Comparison of ENCODE assay signal across 15 cellular contexts in genomic region chr20:43040427-43040826, GRCh38.
DNase-seq lines count a peak whose midpoint lies in the region; ATAC-seq and TF ChIP-seq lines count a peak whose summit lies in the region.
"Had no signal": no experiment of that assay in that cellular context is flagged by ENCODE, and none has a peak within 500 bp of the region (broad histone marks: within the 10 kb centered on the region; RNA-seq: fewer than 3 reads in every experiment).

No MANE protein-coding gene starts in this region.

- H3K27ac ChIP-seq in PC-3 (ENCODE audit: low read length), result no peak overlapping the region
- H3K27ac ChIP-seq: BLaER1, sigmoid colon had no signal

- intact Hi-C loops in PC-3 (cut with micrococcal nuclease), result no loop called here

- H2AFZ ChIP-seq in PC-3 (ENCODE audit: low read length), result no peak overlapping the region

- no peaks in the 10 kb centered on the region for H3K4me1 Mint-ChIP-seq in endothelial cell (ENCODE audit: unreplicated experiment)
- no peaks in the 10 kb centered on the region for H3K4me1 Mint-ChIP-seq in T-cell
- H3K4me1 Mint-ChIP-seq: activated CD8-positive, alpha-beta memory T cell treated with anti-CD3 and anti-CD28 coated beads, Interleukin-2, amount 10 ng/mL, durations not matched to agents 7 days and 5 days; activated naive CD8-positive, alpha-beta T cell treated with anti-CD3 and anti-CD28 coated beads for 36 hours; T-helper 17 cell had no signal

- no peaks in the 10 kb centered on the region for H3K4me1 ChIP-seq in PC-3 (ENCODE audit: insufficient read depth, low read length)
- H3K4me1 ChIP-seq: BLaER1, sigmoid colon had no signal

- H3K27me3 Mint-ChIP-seq in endothelial cell (ENCODE audit: unreplicated experiment) (peaks cover 2% of the 10 kb centered on the region), T-cell (peaks cover 0 to 8% of the 10 kb centered on the region in 2 donors)
- H3K27me3 Mint-ChIP-seq: activated CD8-positive, alpha-beta memory T cell treated with anti-CD3 and anti-CD28 coated beads, Interleukin-2, amount 10 ng/mL, durations not matched to agents 7 days and 5 days; T-helper 17 cell had no signal

- H3K9me3 Mint-ChIP-seq in endothelial cell (ENCODE audit: unreplicated experiment) (peaks cover 26% of the 10 kb centered on the region), T-cell (peaks cover 0 to 5% (median 4%) of the 10 kb centered on the region in 3 donors)
- H3K9me3 Mint-ChIP-seq: activated naive CD8-positive, alpha-beta T cell treated with anti-CD3 and anti-CD28 coated beads for 36 hours had no signal

- CTCF ChIA-PET in PC-3 (lab: Charles Lee) (no interaction called here), T-cell (lab: Charles Lee) (no interaction called here)

- no peaks in the 10 kb centered on the region for H4K20me1 ChIP-seq in PC-3 (ENCODE audit: low read length)
- H4K20me1 ChIP-seq: BLaER1 had no signal

- no peaks in the 10 kb centered on the region for H3K9me2 ChIP-seq in PC-3 (replicated peaks; ENCODE audit: low read length)

- no peak overlapping the region for H3K4me2 ChIP-seq in PC-3 (ENCODE audit: low read length)
- H3K4me2 ChIP-seq: BLaER1 had no signal

- in situ Hi-C loops in Caki2 (cut with HindIII; ENCODE audit: low pct_unique_long_range_greater_than_20kb, low sequenced_read_pairs), result no loop called here

- H3K79me2 ChIP-seq in PC-3 (ENCODE audit: low read length), result no peaks in the 10 kb centered on the region

- POLR2A ChIA-PET in PC-3 (lab: Charles Lee; ENCODE audit: unreplicated experiment) (no interaction called here), T-cell (lab: Charles Lee) (no interaction called here)

- H3K4me3 Mint-ChIP-seq in endothelial cell (ENCODE audit: unreplicated experiment) (no peak overlapping the region), T-cell (no peak overlapping the region)
- H3K4me3 Mint-ChIP-seq: activated CD8-positive, alpha-beta memory T cell treated with anti-CD3 and anti-CD28 coated beads, Interleukin-2, amount 10 ng/mL, durations not matched to agents 7 days and 5 days; activated naive CD8-positive, alpha-beta T cell treated with anti-CD3 and anti-CD28 coated beads for 36 hours; T-helper 17 cell had no signal

- H3K36me3 ChIP-seq in PC-3 (ENCODE audit: low read depth, low read length), result no peaks in the 10 kb centered on the region
- H3K36me3 ChIP-seq: BLaER1, sigmoid colon had no signal

- H3K36me3 Mint-ChIP-seq in endothelial cell (ENCODE audit: low read depth, unreplicated experiment), result no peaks in the 10 kb centered on the region
- H3K36me3 Mint-ChIP-seq in T-cell, result no peaks in the 10 kb centered on the region
- H3K36me3 Mint-ChIP-seq: activated CD8-positive, alpha-beta memory T cell treated with anti-CD3 and anti-CD28 coated beads, Interleukin-2, amount 10 ng/mL, durations not matched to agents 7 days and 5 days; activated naive CD8-positive, alpha-beta T cell treated with anti-CD3 and anti-CD28 coated beads for 36 hours had no signal

- H3K4me3 ChIP-seq in PC-3 (ENCODE audit: low read length), result no peak overlapping the region
- H3K4me3 ChIP-seq: BLaER1, sigmoid colon had no signal

- TF ChIP-seq CTCF in PC-3 (conservative IDR thresholded peaks at IDR 0.05; ENCODE audit: low read depth, low read length), result no peak
- TF ChIP-seq CTCF in endothelial cell (IDR thresholded peaks at IDR 0.05; ENCODE audit: unreplicated experiment), result no peak

- H3K27ac Mint-ChIP-seq in endothelial cell (ENCODE audit: unreplicated experiment) (no peak overlapping the region), T-cell (no peak overlapping the region)
- H3K27ac Mint-ChIP-seq: activated CD8-positive, alpha-beta memory T cell treated with anti-CD3 and anti-CD28 coated beads, Interleukin-2, amount 10 ng/mL, durations not matched to agents 7 days and 5 days; activated naive CD8-positive, alpha-beta T cell treated with anti-CD3 and anti-CD28 coated beads for 36 hours; T-helper 17 cell had no signal

- H3F3A ChIP-seq in PC-3 (ENCODE audit: low read length, unreplicated experiment), result no peaks in the 10 kb centered on the region

- no TSS peak for BruUV-seq in PC-3 (replicated peaks; lab: Mats Ljungman, UMichigan)

- DNase-seq in Caki2 (ENCODE audit: low read depth) (peak; percentile 31), HT-29 (ENCODE audit: low spot score) (peak; percentile 68), PC-3 (peak; percentile 19), endothelial cell (ENCODE audit: low spot score) (peak; percentile 18), inferior parietal cortex (ENCODE audit: extremely low spot score) (no peak), T-cell (no peak)
- DNase-seq in activated naive CD4-positive, alpha-beta T cell treated with Interleukin-2 at 50 U/mL for 16 hours, result no peak
- DNase-seq: activated CD8-positive, alpha-beta memory T cell treated with anti-CD3 and anti-CD28 coated beads, Interleukin-2, amount 10 ng/mL, durations not matched to agents 7 days and 5 days; activated naive CD8-positive, alpha-beta T cell treated with anti-CD3 and anti-CD28 coated beads for 36 hours; NCI-H1930; NCI-H82; sigmoid colon; T-helper 17 cell had no signal

- H3K9me3 ChIP-seq in PC-3 (ENCODE audit: low read length), result no peaks in the 10 kb centered on the region; the same call in 1 of the 2 replicates
- H3K9me3 ChIP-seq: BLaER1, sigmoid colon had no signal

- H3K27me3 ChIP-seq in PC-3 (ENCODE audit: low read length), result no peaks in the 10 kb centered on the region
- H3K27me3 ChIP-seq: BLaER1, sigmoid colon had no signal

- H3K9ac ChIP-seq in PC-3 (ENCODE audit: low read length), result no peak overlapping the region
- H3K9ac ChIP-seq: BLaER1 had no signal

- no peak for ATAC-seq in PC-3
- ATAC-seq in HG03280 (IDR thresholded peaks at IDR 0.05; ENCODE audit: unreplicated experiment), result no peak
- ATAC-seq in T-cell (replicated peaks in 1 of 4), result no peak
- ATAC-seq: activated CD8-positive, alpha-beta memory T cell treated with anti-CD3 and anti-CD28 coated beads, Interleukin-2, amount 10 ng/mL, durations not matched to agents 7 days and 5 days; T-helper 17 cell had no signal

Comparison
In these comparisons a context has a peak if more than half of its experiments do, and no peak if none do; other contexts are left out.
1. DNase-seq: peak in Caki2 (single experiment), HT-29 (single experiment), PC-3 (single experiment) and endothelial cell (single experiment); none in inferior parietal cortex (single experiment), T-cell (0 of 34) and activated naive CD4-positive, alpha-beta T cell treated with Interleukin-2 at 50 U/mL for 16 hours (single experiment).